Comparison of ENCODE assay signal across 1 cellular context in genomic region chr16:154223-155030, GRCh38.
TF ChIP-seq lines count a peak whose summit lies in the region.

No MANE protein-coding gene starts in this region.

TF ChIP-seq in K562, 482 proteins besides CTCF, POLR2A, EP300 and RAD21 (continues in another document):
- TF ChIP-seq DLX4 (CRISPR knock-in tag; IDR thresholded peaks at IDR 0.05) (no peak), MEF2A (IDR thresholded peaks at IDR 0.05; ENCODE audit: control insufficient read depth, low read depth, low read length) (no peak), RFX1 (IDR thresholded peaks at IDR 0.05) (no peak), POLR3A (IDR thresholded peaks at IDR 0.05; ENCODE audit: borderline replicate concordance, extremely low read depth, insufficient read depth, insufficient read length) (no peak), ZNF57 (CRISPR knock-in tag; IDR thresholded peaks at IDR 0.05) (no peak), EHMT2 (IDR thresholded peaks at IDR 0.05) (no peak), MYC (IDR thresholded peaks at IDR 0.05; ENCODE audit: low read depth, low read length) (no peak), MYC (CRISPR knock-in tag; IDR thresholded peaks at IDR 0.05; ENCODE audit: borderline replicate concordance, low read depth) (no peak), KAT2B (IDR thresholded peaks at IDR 0.05; ENCODE audit: low read depth, low read length) (no peak), E4F1 (CRISPR knock-in tag; IDR thresholded peaks at IDR 0.05; ENCODE audit: borderline replicate concordance) (no peak), SMARCB1 (IDR thresholded peaks at IDR 0.05; ENCODE audit: insufficient read length, low read depth) (no peak), ZNF740 (CRISPR knock-in tag; IDR thresholded peaks at IDR 0.05) (peak; percentile 34; the same call in 1 of the 2 replicates), ZNF740 (tag; IDR thresholded peaks at IDR 0.05) (no peak), ZC3H4 (CRISPR knock-in tag; IDR thresholded peaks at IDR 0.05; ENCODE audit: borderline replicate concordance) (no peak), CBX8 (IDR thresholded peaks at IDR 0.05; ENCODE audit: borderline replicate concordance, extremely low read depth, low read depth, low read length, poor library complexity, severe bottlenecking) (no peak), ZBTB1 (CRISPR knock-in tag; IDR thresholded peaks at IDR 0.05; ENCODE audit: borderline replicate concordance, low read depth) (no peak), MAZ (CRISPR knock-in tag; conservative IDR thresholded peaks at IDR 0.05 in 1 of 2, IDR thresholded peaks at IDR 0.05 in 1 of 2) (peak; percentile 47 to 70; a peak in 2 of 4 replicates), GTF2E2 (tag; IDR thresholded peaks at IDR 0.05) (no peak), THAP12 (CRISPR knock-in tag; IDR thresholded peaks at IDR 0.05) (peak; percentile 65; the same call in 1 of the 2 replicates), ATF4 (CRISPR knock-in tag; IDR thresholded peaks at IDR 0.05) (0 out of 2 replicates have a peak, but pooled peaks have one; percentile 10), POLR2AphosphoS2 (IDR thresholded peaks at IDR 0.05; ENCODE audit: low read length) (no peak), ARID2 (IDR thresholded peaks at IDR 0.05) (no peak), NFIC (IDR thresholded peaks at IDR 0.05) (peak; percentile 54), DDX20 (tag; IDR thresholded peaks at IDR 0.05; ENCODE audit: low read depth) (no peak), ZBTB8A (IDR thresholded peaks at IDR 0.05; ENCODE audit: partially characterized antibody) (no peak), SMARCA4 (IDR thresholded peaks at IDR 0.05) (no peak), NR3C1 (CRISPR knock-in tag; IDR thresholded peaks at IDR 0.05) (no peak), TAF7 (tag; IDR thresholded peaks at IDR 0.05) (peak; percentile 53; the same call in 1 of the 2 replicates), BCLAF1 (IDR thresholded peaks at IDR 0.05; ENCODE audit: borderline replicate concordance in 1 of 2, control insufficient read depth in 1 of 2, low read depth in 2 of 2, low read length in 1 of 2) (no peak), ZNF217 (CRISPR knock-in tag; IDR thresholded peaks at IDR 0.05) (no peak), PTRF (tag; IDR thresholded peaks at IDR 0.05) (no peak), CCAR2 (IDR thresholded peaks at IDR 0.05; ENCODE audit: low read depth, low read length) (no peak), TSHZ1 (CRISPR knock-in tag; IDR thresholded peaks at IDR 0.05) (no peak), CREM (IDR thresholded peaks at IDR 0.05; ENCODE audit: low read depth) (peak; percentile 47; the same call in 1 of the 2 replicates), TFAP4 (CRISPR knock-in tag; IDR thresholded peaks at IDR 0.05; ENCODE audit: borderline replicate concordance) (peak; percentile 29; the same call in 1 of the 2 replicates), ZNF133 (CRISPR knock-in tag; IDR thresholded peaks at IDR 0.05) (no peak)
